Comparison of ENCODE assay signal across 8 cellular contexts in genomic region chr7:101538596-101539459, GRCh38.
DNase-seq lines count a peak whose midpoint lies in the region; ATAC-seq and TF ChIP-seq lines count a peak whose summit lies in the region.

No MANE protein-coding gene starts in this region.

- intact Hi-C loops in Right ventricle myocardium inferior (cut with DNase I): loop anchor here (2.0 kb wide), 1 partner anchor 174 kb away; no protein-coding TSS in a partner anchor
- intact Hi-C loops in cardiac septum (cut with DNase I): loop anchor here (2.0 kb wide), 1 partner anchor 174 kb away; no protein-coding TSS in a partner anchor
- intact Hi-C loops in thyroid gland (cut with DNase I): loop anchor here (5.0 kb wide), 1 partner anchor 177 kb away; the partner anchor contains the start of gene COL26A1

- H3K9me3 ChIP-seq in neutrophil: no peaks in the 10 kb centered on the region
- no peaks in the 10 kb centered on the region for H3K9me3 ChIP-seq in thyroid gland

- H3K4me1 ChIP-seq in neutrophil (ENCODE audit: control insufficient read depth in 1 of 2, insufficient read depth in 1 of 2, low read depth in 1 of 2, low read length in 1 of 2) (no peaks in the 10 kb centered on the region), thyroid gland (peaks cover 0 to 18% of the 10 kb centered on the region in 2 donors)

- no peaks in the 10 kb centered on the region for H3K27me3 ChIP-seq in neutrophil
- no peaks in the 10 kb centered on the region for H3K27me3 ChIP-seq in thyroid gland

- H3K36me3 ChIP-seq in neutrophil: no peaks in the 10 kb centered on the region
- no peaks in the 10 kb centered on the region for H3K36me3 ChIP-seq in thyroid gland

- peak; percentile 41 for ATAC-seq in Right ventricle myocardium inferior
- no peak for ATAC-seq in HG03039 (IDR thresholded peaks at IDR 0.05; ENCODE audit: unreplicated experiment)

- DNase-seq in Right ventricle myocardium inferior (ENCODE audit: missing footprints) (no peak), cardiac septum (ENCODE audit: low spot score) (no peak), NOMO-1 treated with DMSO at 0.1 percent for 48 hours (lab: John Stamatoyannopoulos, UW; ENCODE audit: unreplicated experiment) (peak; percentile 36), fibroblast of gingiva (ENCODE audit: low read depth) (peak; percentile 16), thyroid gland (peak; percentile 67 to 71)
- peak; percentile 65 for DNase-seq in activated T-cell treated with anti-CD3 and anti-CD28 coated beads, Interleukin-2, amount 50 U/mL, for 1 hour

- WGBS in thyroid gland, 2 donors: 26 to 35% methylated on average over 11 to 14 of the region's 15 CpGs

- no peak overlapping the region for H3K4me3 ChIP-seq in neutrophil (ENCODE audit: low read depth in 1 of 2, low read length in 1 of 2)
- no peak overlapping the region for H3K4me3 ChIP-seq in thyroid gland (replicated peaks in 1 of 3)

- TF ChIP-seq POLR2A in thyroid gland (IDR thresholded peaks at IDR 0.05): no peak

- TF ChIP-seq CTCF in neutrophil (IDR thresholded peaks at IDR 0.05) (peak; percentile 85), thyroid gland (IDR thresholded peaks at IDR 0.05) (peak; percentile 68 to 92 (median 76))

- H3K27ac ChIP-seq in neutrophil (no peak overlapping the region), thyroid gland (no peak overlapping the region)

Comparison
In these comparisons a context has a peak if more than half of its experiments do, and no peak if none do; other contexts are left out.
1. DNase-seq: peak in NOMO-1 treated with DMSO at 0.1 percent for 48 hours (single experiment), activated T-cell treated with anti-CD3 and anti-CD28 coated beads, Interleukin-2, amount 50 U/mL, for 1 hour (single experiment), fibroblast of gingiva (single experiment) and thyroid gland (2 of 2); none in Right ventricle myocardium inferior (single experiment) and cardiac septum (single experiment).